Comparison of ENCODE assay signal across 1 cellular context in the genomic region with DNA sequence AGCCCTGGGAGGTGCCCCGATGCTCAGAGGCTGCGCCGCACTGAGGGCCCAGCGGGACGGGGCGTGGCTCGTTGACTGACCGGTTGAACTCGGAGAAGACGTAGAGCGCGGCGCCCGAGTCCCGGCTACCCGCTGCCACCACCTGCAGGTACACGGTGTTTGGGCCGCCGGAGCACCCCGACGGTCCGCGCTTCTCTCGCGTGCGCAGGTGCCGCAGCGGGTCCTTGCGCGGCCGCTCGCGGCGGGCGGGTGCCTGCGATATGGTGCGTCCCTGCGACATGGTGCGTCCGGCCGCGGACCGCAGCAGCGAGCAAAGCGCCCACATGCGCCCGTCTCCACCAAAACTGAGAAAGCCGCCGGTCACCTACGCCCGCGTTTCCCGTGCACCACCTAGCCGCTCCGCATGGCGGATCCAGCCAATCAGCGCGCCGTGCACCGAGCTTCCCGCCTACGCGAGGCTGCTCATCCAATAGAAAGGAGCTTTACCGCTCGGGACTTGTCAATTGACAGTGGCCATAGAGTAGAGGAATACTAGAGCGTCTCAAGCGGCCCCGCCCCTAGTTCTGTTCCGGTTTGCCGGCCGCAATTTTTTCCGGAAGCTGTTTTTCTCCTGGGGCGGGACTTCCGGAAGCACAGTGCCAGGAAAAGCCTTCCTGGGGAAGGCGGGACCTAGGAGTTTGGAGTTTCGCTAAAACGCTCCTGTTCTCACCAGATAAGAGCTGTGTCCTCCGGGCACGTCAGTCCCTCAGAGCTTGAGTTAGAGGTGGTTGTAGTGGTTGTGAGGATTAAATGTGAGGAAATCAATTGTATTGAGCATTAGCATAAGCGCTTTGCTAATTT.
TF ChIP-seq lines count a peak whose summit lies in the region.

A gene with protein sequence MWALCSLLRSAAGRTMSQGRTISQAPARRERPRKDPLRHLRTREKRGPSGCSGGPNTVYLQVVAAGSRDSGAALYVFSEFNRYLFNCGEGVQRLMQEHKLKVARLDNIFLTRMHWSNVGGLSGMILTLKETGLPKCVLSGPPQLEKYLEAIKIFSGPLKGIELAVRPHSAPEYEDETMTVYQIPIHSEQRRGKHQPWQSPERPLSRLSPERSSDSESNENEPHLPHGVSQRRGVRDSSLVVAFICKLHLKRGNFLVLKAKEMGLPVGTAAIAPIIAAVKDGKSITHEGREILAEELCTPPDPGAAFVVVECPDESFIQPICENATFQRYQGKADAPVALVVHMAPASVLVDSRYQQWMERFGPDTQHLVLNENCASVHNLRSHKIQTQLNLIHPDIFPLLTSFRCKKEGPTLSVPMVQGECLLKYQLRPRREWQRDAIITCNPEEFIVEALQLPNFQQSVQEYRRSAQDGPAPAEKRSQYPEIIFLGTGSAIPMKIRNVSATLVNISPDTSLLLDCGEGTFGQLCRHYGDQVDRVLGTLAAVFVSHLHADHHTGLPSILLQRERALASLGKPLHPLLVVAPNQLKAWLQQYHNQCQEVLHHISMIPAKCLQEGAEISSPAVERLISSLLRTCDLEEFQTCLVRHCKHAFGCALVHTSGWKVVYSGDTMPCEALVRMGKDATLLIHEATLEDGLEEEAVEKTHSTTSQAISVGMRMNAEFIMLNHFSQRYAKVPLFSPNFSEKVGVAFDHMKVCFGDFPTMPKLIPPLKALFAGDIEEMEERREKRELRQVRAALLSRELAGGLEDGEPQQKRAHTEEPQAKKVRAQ (minus strand): TSS at position 405 of the 840 bp plus-strand sequence. CDS start 80 bp downstream, at position 325.

TF ChIP-seq in A549, 52 proteins besides CTCF, POLR2A, EP300 and RAD21 (continued from another document):
- TF ChIP-seq, protein P1, sequence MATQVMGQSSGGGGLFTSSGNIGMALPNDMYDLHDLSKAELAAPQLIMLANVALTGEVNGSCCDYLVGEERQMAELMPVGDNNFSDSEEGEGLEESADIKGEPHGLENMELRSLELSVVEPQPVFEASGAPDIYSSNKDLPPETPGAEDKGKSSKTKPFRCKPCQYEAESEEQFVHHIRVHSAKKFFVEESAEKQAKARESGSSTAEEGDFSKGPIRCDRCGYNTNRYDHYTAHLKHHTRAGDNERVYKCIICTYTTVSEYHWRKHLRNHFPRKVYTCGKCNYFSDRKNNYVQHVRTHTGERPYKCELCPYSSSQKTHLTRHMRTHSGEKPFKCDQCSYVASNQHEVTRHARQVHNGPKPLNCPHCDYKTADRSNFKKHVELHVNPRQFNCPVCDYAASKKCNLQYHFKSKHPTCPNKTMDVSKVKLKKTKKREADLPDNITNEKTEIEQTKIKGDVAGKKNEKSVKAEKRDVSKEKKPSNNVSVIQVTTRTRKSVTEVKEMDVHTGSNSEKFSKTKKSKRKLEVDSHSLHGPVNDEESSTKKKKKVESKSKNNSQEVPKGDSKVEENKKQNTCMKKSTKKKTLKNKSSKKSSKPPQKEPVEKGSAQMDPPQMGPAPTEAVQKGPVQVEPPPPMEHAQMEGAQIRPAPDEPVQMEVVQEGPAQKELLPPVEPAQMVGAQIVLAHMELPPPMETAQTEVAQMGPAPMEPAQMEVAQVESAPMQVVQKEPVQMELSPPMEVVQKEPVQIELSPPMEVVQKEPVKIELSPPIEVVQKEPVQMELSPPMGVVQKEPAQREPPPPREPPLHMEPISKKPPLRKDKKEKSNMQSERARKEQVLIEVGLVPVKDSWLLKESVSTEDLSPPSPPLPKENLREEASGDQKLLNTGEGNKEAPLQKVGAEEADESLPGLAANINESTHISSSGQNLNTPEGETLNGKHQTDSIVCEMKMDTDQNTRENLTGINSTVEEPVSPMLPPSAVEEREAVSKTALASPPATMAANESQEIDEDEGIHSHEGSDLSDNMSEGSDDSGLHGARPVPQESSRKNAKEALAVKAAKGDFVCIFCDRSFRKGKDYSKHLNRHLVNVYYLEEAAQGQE (IDR thresholded peaks at IDR 0.05), result no peak
- TF ChIP-seq TP53 (CRISPR knock-in tag; IDR thresholded peaks at IDR 0.05) (no peak), SREBF2 (IDR thresholded peaks at IDR 0.05) (no peak), RARB (CRISPR knock-in tag; IDR thresholded peaks at IDR 0.05) (no peak), MYC (IDR thresholded peaks at IDR 0.05; ENCODE audit: borderline replicate concordance, low read length) (peak; percentile 49; the same call in 1 of the 2 replicates), ZC3H11A (IDR thresholded peaks at IDR 0.05) (no peak), ZNF302 (CRISPR knock-in tag; IDR thresholded peaks at IDR 0.05) (no peak), SMC3 (IDR thresholded peaks at IDR 0.05) (no peak), BHLHE40 (IDR thresholded peaks at IDR 0.05; ENCODE audit: low read depth, low read length) (no peak), JUN (IDR thresholded peaks at IDR 0.05) (peak; percentile 83 to 89), POLR2AphosphoS2 (conservative IDR thresholded peaks at IDR 0.05; ENCODE audit: low read length) (no peak), MAZ (IDR thresholded peaks at IDR 0.05; ENCODE audit: borderline replicate concordance, low read depth, low read length) (no peak), HOXB13 (CRISPR knock-in tag; IDR thresholded peaks at IDR 0.05; ENCODE audit: low read depth) (no peak), TFCP2L1 (CRISPR knock-in tag; IDR thresholded peaks at IDR 0.05) (no peak), HOXA7 (CRISPR knock-in tag; IDR thresholded peaks at IDR 0.05) (no peak), FOSL2 (IDR thresholded peaks at IDR 0.05) (no peak), FOSL2 (CRISPR knock-in tag; IDR thresholded peaks at IDR 0.05) (no peak), ESRRA (IDR thresholded peaks at IDR 0.05; ENCODE audit: borderline replicate concordance, low read length) (no peak), KDM1A (IDR thresholded peaks at IDR 0.05; ENCODE audit: low read depth) (no peak), JUNB (IDR thresholded peaks at IDR 0.05) (no peak), NFE2L2 (conservative IDR thresholded peaks at IDR 0.05; ENCODE audit: low read length) (no peak), RFX5 (IDR thresholded peaks at IDR 0.05) (peak; percentile 74; the same call in 1 of the 2 replicates), KDM5A (IDR thresholded peaks at IDR 0.05) (peak; percentile 51; the same call in 1 of the 2 replicates), ZFP36 (IDR thresholded peaks at IDR 0.05; ENCODE audit: borderline replicate concordance, partially characterized antibody) (no peak), EHF (CRISPR knock-in tag; IDR thresholded peaks at IDR 0.05) (no peak), GATA3 (IDR thresholded peaks at IDR 0.05; ENCODE audit: borderline replicate concordance) (no peak)
- TF ChIP-seq, protein P2, sequence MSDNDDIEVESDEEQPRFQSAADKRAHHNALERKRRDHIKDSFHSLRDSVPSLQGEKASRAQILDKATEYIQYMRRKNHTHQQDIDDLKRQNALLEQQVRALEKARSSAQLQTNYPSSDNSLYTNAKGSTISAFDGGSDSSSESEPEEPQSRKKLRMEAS (IDR thresholded peaks at IDR 0.05), result peak; percentile 86
- TF ChIP-seq, protein P3, sequence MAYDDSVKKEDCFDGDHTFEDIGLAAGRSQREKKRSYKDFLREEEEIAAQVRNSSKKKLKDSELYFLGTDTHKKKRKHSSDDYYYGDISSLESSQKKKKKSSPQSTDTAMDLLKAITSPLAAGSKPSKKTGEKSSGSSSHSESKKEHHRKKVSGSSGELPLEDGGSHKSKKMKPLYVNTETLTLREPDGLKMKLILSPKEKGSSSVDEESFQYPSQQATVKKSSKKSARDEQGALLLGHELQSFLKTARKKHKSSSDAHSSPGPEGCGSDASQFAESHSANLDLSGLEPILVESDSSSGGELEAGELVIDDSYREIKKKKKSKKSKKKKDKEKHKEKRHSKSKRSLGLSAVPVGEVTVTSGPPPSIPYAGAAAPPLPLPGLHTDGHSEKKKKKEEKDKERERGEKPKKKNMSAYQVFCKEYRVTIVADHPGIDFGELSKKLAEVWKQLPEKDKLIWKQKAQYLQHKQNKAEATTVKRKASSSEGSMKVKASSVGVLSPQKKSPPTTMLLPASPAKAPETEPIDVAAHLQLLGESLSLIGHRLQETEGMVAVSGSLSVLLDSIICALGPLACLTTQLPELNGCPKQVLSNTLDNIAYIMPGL (CRISPR knock-in tag; IDR thresholded peaks at IDR 0.05; ENCODE audit: borderline replicate concordance), result peak; percentile 56; the same call in 1 of the 2 replicates
- TF ChIP-seq, protein P4, sequence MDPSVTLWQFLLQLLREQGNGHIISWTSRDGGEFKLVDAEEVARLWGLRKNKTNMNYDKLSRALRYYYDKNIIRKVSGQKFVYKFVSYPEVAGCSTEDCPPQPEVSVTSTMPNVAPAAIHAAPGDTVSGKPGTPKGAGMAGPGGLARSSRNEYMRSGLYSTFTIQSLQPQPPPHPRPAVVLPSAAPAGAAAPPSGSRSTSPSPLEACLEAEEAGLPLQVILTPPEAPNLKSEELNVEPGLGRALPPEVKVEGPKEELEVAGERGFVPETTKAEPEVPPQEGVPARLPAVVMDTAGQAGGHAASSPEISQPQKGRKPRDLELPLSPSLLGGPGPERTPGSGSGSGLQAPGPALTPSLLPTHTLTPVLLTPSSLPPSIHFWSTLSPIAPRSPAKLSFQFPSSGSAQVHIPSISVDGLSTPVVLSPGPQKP (IDR thresholded peaks at IDR 0.05; ENCODE audit: low read depth, low read length), result no peak
- TF ChIP-seq, protein P5, sequence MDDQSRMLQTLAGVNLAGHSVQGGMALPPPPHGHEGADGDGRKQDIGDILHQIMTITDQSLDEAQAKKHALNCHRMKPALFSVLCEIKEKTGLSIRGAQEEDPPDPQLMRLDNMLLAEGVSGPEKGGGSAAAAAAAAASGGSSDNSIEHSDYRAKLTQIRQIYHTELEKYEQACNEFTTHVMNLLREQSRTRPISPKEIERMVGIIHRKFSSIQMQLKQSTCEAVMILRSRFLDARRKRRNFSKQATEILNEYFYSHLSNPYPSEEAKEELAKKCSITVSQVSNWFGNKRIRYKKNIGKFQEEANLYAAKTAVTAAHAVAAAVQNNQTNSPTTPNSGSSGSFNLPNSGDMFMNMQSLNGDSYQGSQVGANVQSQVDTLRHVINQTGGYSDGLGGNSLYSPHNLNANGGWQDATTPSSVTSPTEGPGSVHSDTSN (IDR thresholded peaks at IDR 0.05), result peak; percentile 90
- TF ChIP-seq, protein P6, sequence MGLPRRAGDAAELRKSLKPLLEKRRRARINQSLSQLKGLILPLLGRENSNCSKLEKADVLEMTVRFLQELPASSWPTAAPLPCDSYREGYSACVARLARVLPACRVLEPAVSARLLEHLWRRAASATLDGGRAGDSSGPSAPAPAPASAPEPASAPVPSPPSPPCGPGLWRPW (IDR thresholded peaks at IDR 0.05), result no peak
- TF ChIP-seq, protein P7, sequence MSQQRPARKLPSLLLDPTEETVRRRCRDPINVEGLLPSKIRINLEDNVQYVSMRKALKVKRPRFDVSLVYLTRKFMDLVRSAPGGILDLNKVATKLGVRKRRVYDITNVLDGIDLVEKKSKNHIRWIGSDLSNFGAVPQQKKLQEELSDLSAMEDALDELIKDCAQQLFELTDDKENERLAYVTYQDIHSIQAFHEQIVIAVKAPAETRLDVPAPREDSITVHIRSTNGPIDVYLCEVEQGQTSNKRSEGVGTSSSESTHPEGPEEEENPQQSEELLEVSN (IDR thresholded peaks at IDR 0.05; ENCODE audit: borderline replicate concordance, low read depth), result peak; percentile 46; the same call in 1 of the 2 replicates
TF ChIP-seq in A549: peak in this region for 11.
